ENCODE assay signal across 1 cellular context in the genomic region with DNA sequence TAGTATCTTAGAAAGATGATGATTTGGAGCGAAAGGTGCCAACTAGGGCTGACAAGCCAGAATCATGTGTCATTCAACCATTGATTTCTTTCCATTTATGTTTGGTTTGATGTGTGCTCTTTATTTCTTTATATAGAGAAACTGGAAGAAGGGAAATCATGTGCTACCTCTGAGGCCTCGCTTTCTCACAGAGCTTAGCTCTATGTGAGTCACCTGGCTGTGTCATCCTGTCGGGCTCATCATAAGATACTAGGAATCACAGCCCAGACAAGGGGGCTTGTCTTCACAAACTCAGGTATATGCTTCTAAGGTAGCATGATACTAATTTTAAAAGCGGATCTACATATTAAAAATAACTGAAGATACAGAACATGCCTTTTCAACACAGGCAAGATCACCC.
TF ChIP-seq lines count a peak whose summit lies in the region.

No MANE protein-coding gene starts in this region.

TF ChIP-seq in IMR-90, 13 proteins besides CTCF, POLR2A, EP300 and RAD21:
- TF ChIP-seq CEBPB (IDR thresholded peaks at IDR 0.05; ENCODE audit: low read depth, low read length) (no peak), MXI1 (IDR thresholded peaks at IDR 0.05; ENCODE audit: borderline replicate concordance, low read depth, low read length) (no peak), CHD1 (IDR thresholded peaks at IDR 0.05; ENCODE audit: low read depth, low read length) (no peak), RCOR1 (IDR thresholded peaks at IDR 0.05; ENCODE audit: insufficient replicate concordance, low read length) (no peak), USF2 (IDR thresholded peaks at IDR 0.05; ENCODE audit: low read depth, low read length) (no peak), MAZ (IDR thresholded peaks at IDR 0.05; ENCODE audit: borderline replicate concordance, low read depth, low read length) (no peak), FOS (IDR thresholded peaks at IDR 0.05; ENCODE audit: low read depth, low read length) (no peak), RFX5 (IDR thresholded peaks at IDR 0.05; ENCODE audit: low read depth, low read length) (no peak), NFE2L2 (IDR thresholded peaks at IDR 0.05; ENCODE audit: low read depth, low read length) (no peak), SMC3 (IDR thresholded peaks at IDR 0.05; ENCODE audit: low read depth, low read length) (no peak), MAFK (IDR thresholded peaks at IDR 0.05; ENCODE audit: low read depth, low read length) (no peak), BHLHE40 (IDR thresholded peaks at IDR 0.05; ENCODE audit: low read depth, low read length) (no peak), ELK1 (IDR thresholded peaks at IDR 0.05; ENCODE audit: borderline replicate concordance, low read depth, low read length) (no peak)
